In genomic region chr6:143276436-143276835, GRCh38 we compare ENCODE assay signal across 8 cellular contexts.
DNase-seq lines count a peak whose midpoint lies in the region; ATAC-seq and TF ChIP-seq lines count a peak whose summit lies in the region.
"Had no signal": no experiment of that assay in that cellular context is flagged by ENCODE, and none has a peak within 500 bp of the region (broad histone marks: within the 10 kb centered on the region; RNA-seq: fewer than 3 reads in every experiment).

No MANE protein-coding gene starts in this region.

- peaks cover 10% of the 10 kb centered on the region for H3K4me1 Mint-ChIP-seq in memory B cell

- H3K27me3 ChIP-seq in osteoblast (ENCODE audit: insufficient read depth, low read length) (no peaks in the 10 kb centered on the region), esophagus squamous epithelium (no peaks in the 10 kb centered on the region)

- peak; percentile 94 for ATAC-seq in GM19023 (IDR thresholded peaks at IDR 0.05; ENCODE audit: unreplicated experiment)
- ATAC-seq in GM21723 (IDR thresholded peaks at IDR 0.05; ENCODE audit: unreplicated experiment): peak; percentile 98
- peak; percentile 72 for ATAC-seq in HG03457 (IDR thresholded peaks at IDR 0.05; ENCODE audit: unreplicated experiment)
- peak; percentile 98 for ATAC-seq in memory B cell (ENCODE audit: low read depth)

- peaks cover 6% of the 10 kb centered on the region for H3K9me3 Mint-ChIP-seq in memory B cell

- H3K79me2 ChIP-seq in osteoblast (ENCODE audit: insufficient read depth, low read length): no peaks in the 10 kb centered on the region

- H3K9me3 ChIP-seq in osteoblast (ENCODE audit: low read depth, low read length): no peaks in the 10 kb centered on the region
- H3K9me3 ChIP-seq in esophagus squamous epithelium: no peaks in the 10 kb centered on the region

- peak overlapping the region; percentile 19 for H3K4me3 Mint-ChIP-seq in memory B cell
- H3K4me3 Mint-ChIP-seq: activated naive CD4-positive, alpha-beta T cell treated with anti-CD3 and anti-CD28 coated beads for 36 hours had no signal

- no peaks in the 10 kb centered on the region for H3K27me3 Mint-ChIP-seq in memory B cell

- H3K27ac Mint-ChIP-seq in memory B cell: no peak overlapping the region
- H3K27ac Mint-ChIP-seq: activated naive CD4-positive, alpha-beta T cell treated with anti-CD3 and anti-CD28 coated beads for 36 hours had no signal

- intact Hi-C loops in esophagus squamous epithelium (cut with DNase I): no loop called here

- H3K4me1 ChIP-seq in osteoblast (ENCODE audit: insufficient read depth, low read length) (peaks cover under 1% of the 10 kb centered on the region), esophagus squamous epithelium (peaks cover 0 to under 1% (median 0%) of the 10 kb centered on the region in 3 donors)

- H3K27ac ChIP-seq in osteoblast (ENCODE audit: low read depth, low read length) (no peak overlapping the region), esophagus squamous epithelium (no peak overlapping the region)

- no peaks in the 10 kb centered on the region for H4K20me1 ChIP-seq in osteoblast (ENCODE audit: insufficient read depth, low read length)

- no peak overlapping the region for H3K4me2 ChIP-seq in osteoblast (ENCODE audit: insufficient read depth, low read length)

- no peak overlapping the region for H2AFZ ChIP-seq in osteoblast (ENCODE audit: low read length)

- WGBS in esophagus squamous epithelium, 2 donors: 65 to 78% methylated on average over 3 to 4 of the region's 4 CpGs

- peak in 1 of 2 donors; percentile 13 for DNase-seq in memory B cell (ENCODE audit: low spot score in 2 of 2)
- DNase-seq in osteoblast (ENCODE audit: insufficient read length, low spot score, missing footprints): no peak
- no peak for DNase-seq in esophagus squamous epithelium (lab: John Stamatoyannopoulos, UW)
- no peak for DNase-seq in NCI-H2029 (lab: John Stamatoyannopoulos, UW)
- DNase-seq: activated naive CD4-positive, alpha-beta T cell treated with anti-CD3 and anti-CD28 coated beads for 36 hours had no signal

- TF ChIP-seq CTCF in osteoblast (IDR thresholded peaks at IDR 0.05; ENCODE audit: extremely low read depth, low read depth, low read length): no peak
- no peak for TF ChIP-seq CTCF in esophagus squamous epithelium (IDR thresholded peaks at IDR 0.05)

- no peak overlapping the region for H3K4me3 ChIP-seq in osteoblast (ENCODE audit: insufficient read depth, low read length)
- no peak overlapping the region for H3K4me3 ChIP-seq in esophagus squamous epithelium

- TF ChIP-seq POLR2A in esophagus squamous epithelium (IDR thresholded peaks at IDR 0.05): no peak

- H3K36me3 ChIP-seq in osteoblast (ENCODE audit: insufficient read depth, low read length): no peaks in the 10 kb centered on the region
- no peaks in the 10 kb centered on the region for H3K36me3 ChIP-seq in esophagus squamous epithelium

- H3K36me3 Mint-ChIP-seq in memory B cell: peaks cover 6% of the 10 kb centered on the region
